Comparison of ENCODE assay signal across 8 cellular contexts in the genomic region with DNA sequence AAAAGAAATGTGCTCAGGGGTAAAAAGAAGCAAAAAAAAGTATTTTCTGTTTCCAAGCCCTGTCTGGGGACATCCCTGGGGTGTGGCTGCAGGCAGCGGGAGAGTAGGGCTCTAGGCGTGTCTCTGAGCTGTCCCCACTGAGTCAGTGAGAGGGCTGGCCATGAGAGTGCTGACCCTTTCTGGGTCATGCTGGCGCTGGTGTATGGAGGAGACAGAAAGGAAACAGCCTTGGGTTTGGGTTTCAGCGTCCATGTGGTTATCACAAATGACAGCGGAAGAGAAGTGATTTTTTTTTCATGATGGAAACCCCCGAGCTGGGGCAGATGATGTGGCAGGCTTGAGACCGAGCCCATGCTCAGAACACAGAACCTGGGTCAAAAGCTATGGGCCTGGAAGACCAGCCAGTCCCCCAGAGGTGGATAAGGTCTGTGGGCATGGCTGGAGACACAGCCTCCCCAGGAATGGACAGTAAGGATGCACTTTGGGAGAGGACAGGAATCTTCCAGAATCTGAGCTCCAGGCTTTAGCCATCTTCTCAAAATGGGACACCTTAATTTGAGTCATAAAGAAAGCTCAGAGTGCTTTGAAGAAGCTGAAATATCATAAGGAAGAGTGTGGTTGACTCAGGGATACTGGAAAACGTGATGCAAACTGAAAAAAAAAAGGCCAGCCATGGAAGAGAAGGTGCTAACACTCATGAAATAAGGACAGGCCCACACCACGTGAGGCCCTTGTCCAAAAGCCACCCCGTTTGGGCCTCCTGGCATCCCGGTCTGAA.
DNase-seq lines count a peak whose midpoint lies in the region; ATAC-seq and TF ChIP-seq lines count a peak whose summit lies in the region.

No MANE protein-coding gene starts in this region.

- H3K36me3 Mint-ChIP-seq in nephron progenitor cell (ENCODE audit: low read depth), result no peaks in the 10 kb centered on the region

- no peak overlapping the region for H3K27ac Mint-ChIP-seq in nephron progenitor cell

- no peaks in the 10 kb centered on the region for H3K9me3 ChIP-seq in effector memory CD4-positive, alpha-beta T cell (ENCODE audit: control insufficient read depth, low read length)

- H3K27me3 ChIP-seq in effector memory CD4-positive, alpha-beta T cell (replicated peaks; ENCODE audit: control insufficient read depth, insufficient read depth, low read length, poor library complexity, severe bottlenecking), result no peaks in the 10 kb centered on the region

- peaks cover 32% of the 10 kb centered on the region for H3K4me1 ChIP-seq in effector memory CD4-positive, alpha-beta T cell (ENCODE audit: control insufficient read depth, insufficient read depth, low read length, poor library complexity, severe bottlenecking)

- H3K4me3 Mint-ChIP-seq in nephron progenitor cell, result no peak overlapping the region

- H3K4me3 ChIP-seq in effector memory CD4-positive, alpha-beta T cell (ENCODE audit: insufficient read depth, low read depth, low read length, poor library complexity, severe bottlenecking), result no peak overlapping the region

- peaks cover 13% of the 10 kb centered on the region for H3K36me3 ChIP-seq in effector memory CD4-positive, alpha-beta T cell (ENCODE audit: control insufficient read depth, insufficient read depth, low read length)

- DNase-seq in T-helper 2 cell (peak in 3 of 5 experiments; percentile 12 to 69 (median 62)), nephron progenitor cell (no peak), putamen (ENCODE audit: low spot score) (no peak), NCI-H82 (lab: John Stamatoyannopoulos, UW) (no peak)
- peak; percentile 52 to 66 (median 60) for DNase-seq in effector memory CD4-positive, alpha-beta T cell
- DNase-seq in stimulated activated CD4-positive, alpha-beta T cell treated with anti-CD3 and anti-CD28 coated beads, Interleukin-12 subunit alpha, Interleukin-12 subunit beta, amount 100 ng/mL, for 48 hours (ENCODE audit: low read depth in 2 of 3, low spot score in 1 of 3), result peak in 2 of 3 donors; percentile 8 to 27

- no peak for TF ChIP-seq CTCF in nephron progenitor cell (IDR thresholded peaks at IDR 0.05)

- ATAC-seq in GM19025 (IDR thresholded peaks at IDR 0.05; ENCODE audit: low read depth, unreplicated experiment), result peak; percentile 59
- no peak for ATAC-seq in HG02840 (IDR thresholded peaks at IDR 0.05; ENCODE audit: low FRiP score, unreplicated experiment)

- H3K27ac ChIP-seq in effector memory CD4-positive, alpha-beta T cell (ENCODE audit: insufficient read depth, low read length, poor library complexity, severe bottlenecking), result peak overlapping the region; percentile 73

- H3K27me3 Mint-ChIP-seq in nephron progenitor cell (ENCODE audit: low read depth, poor library complexity), result peaks cover 9% of the 10 kb centered on the region

- H3K4me1 Mint-ChIP-seq in nephron progenitor cell, result peaks cover 40% of the 10 kb centered on the region

- H3K9me3 Mint-ChIP-seq in nephron progenitor cell, result no peaks in the 10 kb centered on the region

Comparison
In these comparisons a context has a peak if more than half of its experiments do, and no peak if none do; other contexts are left out.
1. DNase-seq: peak in T-helper 2 cell (3 of 5), effector memory CD4-positive, alpha-beta T cell (3 of 3) and stimulated activated CD4-positive, alpha-beta T cell treated with anti-CD3 and anti-CD28 coated beads, Interleukin-12 subunit alpha, Interleukin-12 subunit beta, amount 100 ng/mL, for 48 hours (2 of 3); none in nephron progenitor cell (single experiment), putamen (single experiment) and NCI-H82 (single experiment).